In genomic region chr9:3467593-3468219, GRCh38 we compare ENCODE assay signal across 8 cellular contexts. TPM values are rescaled to one million over a fixed set of nuclear protein-coding genes. Genes with fewer than 3 reads are reported as not detected.
A peak's percentile ranks its signal among the peaks of the same experiment; 100 is the strongest.
DNase-seq lines count a peak whose midpoint lies in the region; ATAC-seq and TF ChIP-seq lines count a peak whose summit lies in the region.

No MANE protein-coding gene starts in this region.

- peaks cover 13% of the 10 kb centered on the region for H3K4me1 Mint-ChIP-seq in progenitor cell of endocrine pancreas (ENCODE audit: low read depth)

- no peak overlapping the region for H3K4me3 Mint-ChIP-seq in progenitor cell of endocrine pancreas (ENCODE audit: low read depth)

- TF ChIP-seq CTCF in progenitor cell of endocrine pancreas (IDR thresholded peaks at IDR 0.05; ENCODE audit: unreplicated experiment) = peak; percentile 62

- H3K9me3 Mint-ChIP-seq in progenitor cell of endocrine pancreas (ENCODE audit: low read depth) = peaks cover 4% of the 10 kb centered on the region

- ATAC-seq in GM21825 (IDR thresholded peaks at IDR 0.05; ENCODE audit: unreplicated experiment) = peak; percentile 97

- no peaks in the 10 kb centered on the region for H3K27me3 Mint-ChIP-seq in progenitor cell of endocrine pancreas

- peak; percentile 37 for DNase-seq in GDM1 (lab: John Stamatoyannopoulos, UW)
- DNase-seq in KBM-7 = peak; percentile 51
- peak in 3 of 4 experiments; percentile 3 to 38 (median 13) for DNase-seq in activated naive CD4-positive, alpha-beta T cell (lab: John Stamatoyannopoulos, UW)
- DNase-seq in globus pallidus (ENCODE audit: low spot score) = peak; percentile 75
- no peak for DNase-seq in progenitor cell of endocrine pancreas (ENCODE audit: low spot score, unreplicated experiment)
- DNase-seq in cortex of kidney (lab: John Stamatoyannopoulos, UW) = no peak

- in situ Hi-C loops in KBM-7 (cut with MboI; ENCODE audit: low pct_unique_long_range_greater_than_20kb, low sequenced_read_pairs) = loop anchor here (25.0 kb wide), 1 partner anchor 645 kb away; no protein-coding TSS in a partner anchor

- peaks cover 11% of the 10 kb centered on the region for H3K36me3 Mint-ChIP-seq in progenitor cell of endocrine pancreas (ENCODE audit: insufficient read depth)

- peak overlapping the region; percentile 73 for H3K27ac Mint-ChIP-seq in progenitor cell of endocrine pancreas

TF ChIP-seq in PFSK-1, 5 proteins besides CTCF, POLR2A, EP300 and RAD21:
- TF ChIP-seq SIN3A (IDR thresholded peaks at IDR 0.05; ENCODE audit: borderline replicate concordance, insufficient read depth, low read length) (no peak), POLR2AphosphoS5 (IDR thresholded peaks at IDR 0.05; ENCODE audit: low read depth, low read length) (no peak), FOXP2 (optimal IDR thresholded peaks at IDR 0.05; ENCODE audit: borderline replicate concordance, extremely low read depth, extremely low read length, insufficient read depth) (peak; percentile 37)

RNA-seq across cellular contexts. Expression of gene RFX3, which starts 58.1 kb away (rescaled TPM):
- polyA plus RNA-seq in PFSK-1 (2012; ENCODE audit: insufficient read length, low read depth) = 3.2 TPM
- total RNA-seq in progenitor cell of endocrine pancreas = 53.9 and 57.2 TPM in 2 replicates

Comparison
In these comparisons a context has a peak if more than half of its experiments do, and no peak if none do; other contexts are left out.
1. DNase-seq: peak in GDM1 (single experiment), KBM-7 (single experiment), activated naive CD4-positive, alpha-beta T cell (3 of 4) and globus pallidus (single experiment); none in progenitor cell of endocrine pancreas (single experiment) and cortex of kidney (single experiment).